In the genomic region with DNA sequence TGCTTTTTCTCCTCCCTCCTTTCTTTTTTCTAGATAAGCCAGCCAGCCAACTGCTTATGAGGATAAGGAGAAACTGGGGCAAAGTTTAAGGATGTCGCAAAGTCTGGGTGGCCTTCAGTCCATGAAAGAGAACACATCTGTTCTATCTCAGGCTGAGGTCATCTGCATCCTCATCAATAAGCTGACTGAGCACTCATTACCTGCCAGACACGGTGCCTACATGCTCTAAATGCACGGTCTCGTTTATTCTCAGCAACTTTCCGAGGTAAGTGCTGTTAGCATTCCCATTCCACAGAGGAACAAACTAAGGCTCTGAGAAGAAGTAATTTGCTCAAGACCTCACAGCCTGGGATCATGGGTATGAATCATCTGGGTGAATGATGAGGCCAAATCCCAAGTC, we compare ENCODE assay signal across 14 cellular contexts.
DNase-seq lines count a peak whose midpoint lies in the region; ATAC-seq and TF ChIP-seq lines count a peak whose summit lies in the region.
"Had no signal": no experiment of that assay in that cellular context is flagged by ENCODE, and none has a peak within 500 bp of the region (broad histone marks: within the 10 kb centered on the region; RNA-seq: fewer than 3 reads in every experiment).

No MANE protein-coding gene starts in this region.

- intact Hi-C loops in left ventricle myocardium inferior (cut with micrococcal nuclease) = no loop called here

- H3K27me3 ChIP-seq in OCI-LY1 (ENCODE audit: insufficient read depth, low read length) = no peaks in the 10 kb centered on the region
- no peaks in the 10 kb centered on the region for H3K27me3 ChIP-seq in mesendoderm (ENCODE audit: insufficient read depth, low read length, poor library complexity)
- no peaks in the 10 kb centered on the region for H3K27me3 ChIP-seq in left ventricle myocardium inferior (ENCODE audit: low read depth)
- H3K27me3 ChIP-seq: SJSA1 had no signal

- DNase-seq in EH (ENCODE audit: low read depth) (peak; percentile 19), ecto neural progenitor cell (ENCODE audit: low spot score) (peak; percentile 12), mesendoderm (no peak), retina (no peak), left ventricle myocardium inferior (no peak), left lobe of liver (ENCODE audit: low spot score) (no peak)
- DNase-seq: EL, H7, NCI-H1436, NCI-H2029 treated with DMSO at 0.1 percent for 48 hours, NCI-H510A treated with DMSO at 0.1 percent for 48 hours had no signal

- H3K56ac ChIP-seq in mesendoderm (ENCODE audit: low read length) = peak overlapping the region; percentile 62

- H3K4me1 ChIP-seq in OCI-LY1 (ENCODE audit: insufficient read depth, low read length, severe bottlenecking) (peaks cover 91% of the 10 kb centered on the region), mesendoderm (ENCODE audit: control insufficient read depth, low read depth, low read length) (peaks cover 26% of the 10 kb centered on the region), left ventricle myocardium inferior (peaks cover 65% of the 10 kb centered on the region)

- peak overlapping the region; percentile 88 for H2AK5ac ChIP-seq in mesendoderm (ENCODE audit: low read length)

- H3K23ac ChIP-seq in mesendoderm (ENCODE audit: low read length) = no peak overlapping the region

- H3K9me2 ChIP-seq in OCI-LY1 (ENCODE audit: low read depth, low read length) = no peaks in the 10 kb centered on the region

- H2BK120ac ChIP-seq in mesendoderm (ENCODE audit: low read depth, low read length) = no peak overlapping the region

- no peaks in the 10 kb centered on the region for H3K36me3 ChIP-seq in OCI-LY1 (ENCODE audit: insufficient read depth, low read length)
- H3K36me3 ChIP-seq in mesendoderm (ENCODE audit: control insufficient read depth, insufficient read depth, low read length) = no peaks in the 10 kb centered on the region
- no peaks in the 10 kb centered on the region for H3K36me3 ChIP-seq in left ventricle myocardium inferior
- H3K36me3 ChIP-seq: SJSA1 had no signal

- peaks cover 6% of the 10 kb centered on the region; the same call in 1 of the 2 replicates for H3F3A ChIP-seq in OCI-LY1 (ENCODE audit: insufficient read depth, low read length)

- no peak overlapping the region for H3K4me2 ChIP-seq in OCI-LY1 (ENCODE audit: low read length)
- no peak overlapping the region for H3K4me2 ChIP-seq in mesendoderm (ENCODE audit: low read length)

- no peaks in the 10 kb centered on the region for H3K79me1 ChIP-seq in mesendoderm (ENCODE audit: low read length)

- H2AFZ ChIP-seq in OCI-LY1 (ENCODE audit: low read length) = no peak overlapping the region

- H3K79me2 ChIP-seq in OCI-LY1 (ENCODE audit: insufficient read depth, low read length) (no peaks in the 10 kb centered on the region), mesendoderm (ENCODE audit: control insufficient read depth, insufficient read depth, low read length) (no peaks in the 10 kb centered on the region)

- no peak overlapping the region for H4K5ac ChIP-seq in mesendoderm (ENCODE audit: low read length)

- peak overlapping the region; percentile 99 for H3K27ac ChIP-seq in OCI-LY1 (ENCODE audit: low read depth, low read length, poor library complexity, severe bottlenecking)
- no peak overlapping the region for H3K27ac ChIP-seq in mesendoderm (ENCODE audit: low read depth, low read length)
- H3K27ac ChIP-seq in left ventricle myocardium inferior (replicated peaks) = no peak overlapping the region
- H3K27ac ChIP-seq: RWPE1, SJSA1 had no signal

- no peak overlapping the region for H3K18ac ChIP-seq in mesendoderm (ENCODE audit: low read length)

- no peak for ATAC-seq in left lobe of liver

- H3K9ac ChIP-seq in OCI-LY1 (ENCODE audit: low read length) (no peak overlapping the region), mesendoderm (ENCODE audit: low read length) (no peak overlapping the region)

- no peak overlapping the region for H4K8ac ChIP-seq in mesendoderm (ENCODE audit: low read depth, low read length)

- H3K9me3 ChIP-seq in OCI-LY1 (ENCODE audit: low read length) (no peaks in the 10 kb centered on the region), left ventricle myocardium inferior (replicated peaks) (no peaks in the 10 kb centered on the region)
- H3K9me3 ChIP-seq: SJSA1 had no signal

- H2BK5ac ChIP-seq in mesendoderm (ENCODE audit: low read length) = peak overlapping the region; percentile 40

- H3K4me3 ChIP-seq in OCI-LY1 (ENCODE audit: low read depth, low read length, poor library complexity, severe bottlenecking) (no peak overlapping the region), mesendoderm (ENCODE audit: low read length) (no peak overlapping the region), left ventricle myocardium inferior (no peak overlapping the region)
- H3K4me3 ChIP-seq: SJSA1 had no signal

- no peaks in the 10 kb centered on the region for H4K20me1 ChIP-seq in OCI-LY1 (ENCODE audit: insufficient read depth, low read length)

- TF ChIP-seq CTCF in OCI-LY1 (IDR thresholded peaks at IDR 0.05; ENCODE audit: low read length) = no peak
- no peak for TF ChIP-seq CTCF in left ventricle myocardium inferior (IDR thresholded peaks at IDR 0.05; ENCODE audit: borderline replicate concordance)

- H2BK15ac ChIP-seq in mesendoderm (replicated peaks; ENCODE audit: low read depth) = no peak overlapping the region

- no CpG with 5 or more reads among the region's 5 CpGs for WGBS in mesendoderm (ENCODE audit: extremely low coverage, insufficient coverage, low lambda C conversion rate)

- H3K4ac ChIP-seq in mesendoderm (ENCODE audit: low read depth, low read length) = no peak overlapping the region

Comparison
In these comparisons a context has a peak if more than half of its experiments do, and no peak if none do; other contexts are left out.
1. DNase-seq: peak in EH (single experiment) and ecto neural progenitor cell (single experiment); none in mesendoderm (single experiment), retina (single experiment), left ventricle myocardium inferior (single experiment) and left lobe of liver (single experiment).